Comparison of ENCODE assay signal across 7 cellular contexts in genomic region chr22:38755155-38755910, GRCh38. TPM values are rescaled to one million over a fixed set of nuclear protein-coding genes. Genes with fewer than 3 reads are reported as not detected.
DNase-seq lines count a peak whose midpoint lies in the region; ATAC-seq, FAIRE-seq and TF ChIP-seq lines count a peak whose summit lies in the region.

No MANE protein-coding gene starts in this region.

- CTCF ChIA-PET in HEK293T (lab: Yijun Ruan, JAX): interaction anchor here (5.0 kb wide), 1 partner anchor 12 kb away, joined by 43 read pairs; no protein-coding TSS in a partner anchor

- H3K4me3 Mint-ChIP-seq in activated T-cell treated with anti-CD3 and anti-CD28 coated beads, Interleukin-2, amount 50 U/mL, for 4 hours: peak overlapping the region; percentile 88

- no peak for TF ChIP-seq POLR2A in GM12892 (IDR thresholded peaks at IDR 0.05; ENCODE audit: low read depth, low read length)
- no peak for TF ChIP-seq POLR2A in erythroblast (IDR thresholded peaks at IDR 0.05; ENCODE audit: low read length)

- peak; percentile 54 for DNase-seq in GM12892 (ENCODE audit: insufficient read length)
- peak; percentile 59 for DNase-seq in HEK293T (ENCODE audit: extremely low spot score)
- peak; percentile 2 for DNase-seq in NCI-H146 treated with DMSO at 0.1 percent for 48 hours (lab: John Stamatoyannopoulos, UW; ENCODE audit: unreplicated experiment)
- peak; percentile 27 for DNase-seq in activated T-cell treated with anti-CD3 and anti-CD28 coated beads, Interleukin-2, amount 50 U/mL, for 4 hours
- peak; percentile 82 to 88 for DNase-seq in erythroblast (lab: John Stamatoyannopoulos, UW)
- peak; percentile 85 for DNase-seq in midbrain (lab: John Stamatoyannopoulos, UW)
- DNase-seq in stromal cell of bone marrow (ENCODE audit: low read depth): peak; percentile 69

- ATAC-seq in activated T-cell treated with anti-CD3 and anti-CD28 coated beads, Interleukin-2, amount 50 U/mL, for 4 hours: peak; percentile 11 to 12

- FAIRE-seq in GM12892 (lab: Jason Lieb, UNC): no peak

- no peaks in the 10 kb centered on the region for H3K9me3 Mint-ChIP-seq in activated T-cell treated with anti-CD3 and anti-CD28 coated beads, Interleukin-2, amount 50 U/mL, for 4 hours

- POLR2A ChIA-PET in HEK293T (lab: Yijun Ruan, JAX): interaction anchor here (1.1 kb wide), 1 partner anchor 13 kb away, joined by 3 read pairs; no protein-coding TSS in a partner anchor

- peaks cover 71% of the 10 kb centered on the region for H3K4me1 Mint-ChIP-seq in activated T-cell treated with anti-CD3 and anti-CD28 coated beads, Interleukin-2, amount 50 U/mL, for 4 hours (ENCODE audit: low read depth)

- H3K36me3 Mint-ChIP-seq in activated T-cell treated with anti-CD3 and anti-CD28 coated beads, Interleukin-2, amount 50 U/mL, for 4 hours (ENCODE audit: insufficient read depth): peaks cover 10% of the 10 kb centered on the region

- H3K27me3 Mint-ChIP-seq in activated T-cell treated with anti-CD3 and anti-CD28 coated beads, Interleukin-2, amount 50 U/mL, for 4 hours (ENCODE audit: low read depth): no peaks in the 10 kb centered on the region

TF ChIP-seq in HEK293T, 16 proteins besides CTCF, POLR2A, EP300 and RAD21:
- no peak for TF ChIP-seq FOXA1 (IDR thresholded peaks at IDR 0.05)
- TF ChIP-seq SUZ12 (IDR thresholded peaks at IDR 0.05): no peak
- peak; percentile 53 for TF ChIP-seq ARNT (IDR thresholded peaks at IDR 0.05)

RNA-seq across cellular contexts. Expression of gene SUN2, which starts 0.5 kb away (rescaled TPM):
- 36.8 TPM for polyA plus RNA-seq in GM12892 (2012; ENCODE audit: missing spikeins)
- 10 to 100 TPM; 30.1 to 44.6 (median 44.0) TPM for total RNA-seq in activated T-cell treated with anti-CD3 and anti-CD28 coated beads, Interleukin-2, amount 50 U/mL, for 4 hours

RNA-seq across cellular contexts. Expression of gene DNAL4, which starts 38.6 kb away (rescaled TPM):
- polyA plus RNA-seq in GM12892 (2012; ENCODE audit: missing spikeins): 5.2 TPM
- 1 to 10 TPM; 4.5 to 6.1 (median 5.1) TPM for total RNA-seq in activated T-cell treated with anti-CD3 and anti-CD28 coated beads, Interleukin-2, amount 50 U/mL, for 4 hours

RNA-seq across cellular contexts. Expression of gene GTPBP1, which starts 49.6 kb away (rescaled TPM):
- 34.4 TPM for polyA plus RNA-seq in GM12892 (2012; ENCODE audit: missing spikeins)
- 10 to 100 TPM; 69.9 to 80.4 (median 76.5) TPM for total RNA-seq in activated T-cell treated with anti-CD3 and anti-CD28 coated beads, Interleukin-2, amount 50 U/mL, for 4 hours

RNA-seq across cellular contexts. Expression of gene JOSD1, which starts 54.6 kb away (rescaled TPM):
- 39.6 TPM for polyA plus RNA-seq in GM12892 (2012; ENCODE audit: missing spikeins)
- 10 to 100 TPM; 65.3 to 76.0 (median 72.8) TPM for total RNA-seq in activated T-cell treated with anti-CD3 and anti-CD28 coated beads, Interleukin-2, amount 50 U/mL, for 4 hours

Comparison
In these comparisons a context has a peak if more than half of its experiments do, and no peak if none do; other contexts are left out.
1. Peak in every context shown above with its lines: DNase-seq and ATAC-seq.
2. DNase-seq: peak in every context shown above with its lines; median percentile 85 in erythroblast; 85 in midbrain; 69 in stromal cell of bone marrow; 59 in HEK293T; 54 in GM12892; 27 in activated T-cell treated with anti-CD3 and anti-CD28 coated beads, Interleukin-2, amount 50 U/mL, for 4 hours; 2 in NCI-H146 treated with DMSO at 0.1 percent for 48 hours.